Comparison of ENCODE assay signal across 16 cellular contexts in genomic region chr6:106411034-106411433, GRCh38.
"Had no signal": no experiment of that assay in that cellular context is flagged by ENCODE, and none has a peak within 500 bp of the region (broad histone marks: within the 10 kb centered on the region; RNA-seq: fewer than 3 reads in every experiment).

No MANE protein-coding gene starts in this region.

- H3K9me3 ChIP-seq: neutrophil, uterus had no signal

- H3K36me3 ChIP-seq: gastroesophageal sphincter, neutrophil, uterus had no signal

- FAIRE-seq: kidney had no signal

- DNase-seq: cortex of kidney; dorsolateral prefrontal cortex; effector CD8-positive, alpha-beta T cell; glutamatergic neuron; immature natural killer cell; kidney; left cardiac atrium; naive thymus-derived CD4-positive, alpha-beta T cell; right cardiac atrium; stimulated activated CD4-positive, alpha-beta T cell treated with anti-CD3 and anti-CD28 coated beads, Interleukin-2, amount 100 ng/mL, for 48 hours; stimulated activated naive CD4-positive, alpha-beta T cell treated with Interleukin-2 at 50 U/mL for 16 hours; trophoblast cell; uterus had no signal

- H3K27me3 ChIP-seq: dorsolateral prefrontal cortex, gastroesophageal sphincter, uterus had no signal

- H3K27ac ChIP-seq: dorsolateral prefrontal cortex, gastroesophageal sphincter, neutrophil, uterus had no signal

- ATAC-seq: gastroesophageal sphincter; left cardiac atrium; naive thymus-derived CD4-positive, alpha-beta T cell; right cardiac atrium had no signal

- H3K4me3 ChIP-seq: dorsolateral prefrontal cortex, gastroesophageal sphincter, smooth muscle cell, uterus had no signal

- H3K4me1 ChIP-seq: gastroesophageal sphincter, uterus had no signal
